Comparison of ENCODE assay signal across 16 cellular contexts in genomic region chr20:32431457-32431856, GRCh38.
DNase-seq lines count a peak whose midpoint lies in the region; ATAC-seq and TF ChIP-seq lines count a peak whose summit lies in the region.
"Had no signal": no experiment of that assay in that cellular context is flagged by ENCODE, and none has a peak within 500 bp of the region (broad histone marks: within the 10 kb centered on the region; RNA-seq: fewer than 3 reads in every experiment).

No MANE protein-coding gene starts in this region.

- H3K27ac Mint-ChIP-seq in activated CD8-positive, alpha-beta T cell treated with anti-CD3 and anti-CD28 coated beads, Interleukin-2, amount 10 ng/mL, durations not matched to agents 7 days and 5 days, result no peak overlapping the region
- H3K27ac Mint-ChIP-seq in activated CD8-positive, alpha-beta T cell treated with anti-CD3 and anti-CD28 coated beads for 36 hours, result no peak overlapping the region
- H3K27ac Mint-ChIP-seq in stimulated activated naive B cell treated with anti-CD40 and anti-IgM and Interleukin-4, amounts not matched to agents 10 μg/mL and 1 μg/mL and 100 μg/mL, for 72 hours, result peak overlapping the region; percentile 3
- H3K27ac Mint-ChIP-seq: CD4-positive, alpha-beta T cell; GM23338; HFFc6 had no signal

- peaks cover 61% of the 10 kb centered on the region for H3K36me3 ChIP-seq in cardiac muscle cell
- peaks cover 85% of the 10 kb centered on the region for H3K36me3 ChIP-seq in right atrium auricular region

- H3K27me3 Mint-ChIP-seq in activated CD8-positive, alpha-beta T cell treated with anti-CD3 and anti-CD28 coated beads, Interleukin-2, amount 10 ng/mL, durations not matched to agents 7 days and 5 days (ENCODE audit: low read depth), result no peaks in the 10 kb centered on the region
- no peaks in the 10 kb centered on the region for H3K27me3 Mint-ChIP-seq in activated CD8-positive, alpha-beta T cell treated with anti-CD3 and anti-CD28 coated beads for 36 hours
- H3K27me3 Mint-ChIP-seq in stimulated activated naive B cell treated with anti-CD40 and anti-IgM and Interleukin-4, amounts not matched to agents 10 μg/mL and 1 μg/mL and 100 μg/mL, for 72 hours, result no peaks in the 10 kb centered on the region
- H3K27me3 Mint-ChIP-seq: CD4-positive, alpha-beta T cell had no signal

- POLR2A ChIA-PET in activated CD8-positive, alpha-beta T cell treated with anti-CD3 and anti-CD28 coated beads, Interleukin-2, amount 10 ng/mL, durations not matched to agents 7 days and 5 days (lab: Charles Lee), result interaction anchor here (0.6 kb wide), 2 partner anchors 18 to 260 kb away, joined by 3 to 5 read pairs; no protein-coding TSS in a partner anchor
- POLR2A ChIA-PET in activated CD8-positive, alpha-beta T cell treated with anti-CD3 and anti-CD28 coated beads for 36 hours (lab: Charles Lee), result interaction anchor here (0.6 kb wide), 1 partner anchor 222 kb away, joined by 3 read pairs; no protein-coding TSS in a partner anchor

- peaks cover 23% of the 10 kb centered on the region for H3K4me1 ChIP-seq in cardiac muscle cell (ENCODE audit: low read depth)
- H3K4me1 ChIP-seq in right atrium auricular region, result peaks cover 0 to 31% of the 10 kb centered on the region in 2 donors
- H3K4me1 ChIP-seq: A549, Caco-2 had no signal

- no peak overlapping the region for H3K4me3 Mint-ChIP-seq in activated CD8-positive, alpha-beta T cell treated with anti-CD3 and anti-CD28 coated beads, Interleukin-2, amount 10 ng/mL, durations not matched to agents 7 days and 5 days
- H3K4me3 Mint-ChIP-seq in activated CD8-positive, alpha-beta T cell treated with anti-CD3 and anti-CD28 coated beads for 36 hours, result no peak overlapping the region
- no peak overlapping the region for H3K4me3 Mint-ChIP-seq in stimulated activated naive B cell treated with anti-CD40 and anti-IgM and Interleukin-4, amounts not matched to agents 10 μg/mL and 1 μg/mL and 100 μg/mL, for 72 hours
- H3K4me3 Mint-ChIP-seq: CD4-positive, alpha-beta T cell; GM23338; HFFc6 had no signal

- H3K27me3 ChIP-seq in cardiac muscle cell (no peaks in the 10 kb centered on the region), right atrium auricular region (no peaks in the 10 kb centered on the region)

- CTCF ChIA-PET in activated CD8-positive, alpha-beta T cell treated with anti-CD3 and anti-CD28 coated beads, Interleukin-2, amount 10 ng/mL, durations not matched to agents 7 days and 5 days (lab: Charles Lee), result no interaction called here
- CTCF ChIA-PET in activated CD8-positive, alpha-beta T cell treated with anti-CD3 and anti-CD28 coated beads for 36 hours (lab: Charles Lee), result interaction anchor here (1.3 kb wide), 1 partner anchor 13 kb away, joined by 3 read pairs; no protein-coding TSS in a partner anchor

- H3K27ac ChIP-seq in cardiac muscle cell (peak overlapping the region; percentile 89), right atrium auricular region (no peak overlapping the region)
- H3K27ac ChIP-seq: 22Rv1, A549, C4-2B had no signal

- H3K36me3 Mint-ChIP-seq in activated CD8-positive, alpha-beta T cell treated with anti-CD3 and anti-CD28 coated beads, Interleukin-2, amount 10 ng/mL, durations not matched to agents 7 days and 5 days (ENCODE audit: low read depth), result peaks cover 77% of the 10 kb centered on the region
- H3K36me3 Mint-ChIP-seq in activated CD8-positive, alpha-beta T cell treated with anti-CD3 and anti-CD28 coated beads for 36 hours (ENCODE audit: low read depth), result peaks cover 61% of the 10 kb centered on the region
- H3K36me3 Mint-ChIP-seq in stimulated activated naive B cell treated with anti-CD40 and anti-IgM and Interleukin-4, amounts not matched to agents 10 μg/mL and 1 μg/mL and 100 μg/mL, for 72 hours, result peaks cover 44 to 72% of the 10 kb centered on the region in 2 donors

- H3K9me3 ChIP-seq in cardiac muscle cell (ENCODE audit: low read depth) (no peaks in the 10 kb centered on the region), right atrium auricular region (no peaks in the 10 kb centered on the region)
- H3K9me3 ChIP-seq: A549, Caco-2 had no signal

- no peaks in the 10 kb centered on the region for H3K4me1 Mint-ChIP-seq in activated CD8-positive, alpha-beta T cell treated with anti-CD3 and anti-CD28 coated beads, Interleukin-2, amount 10 ng/mL, durations not matched to agents 7 days and 5 days (ENCODE audit: low read depth)
- H3K4me1 Mint-ChIP-seq in activated CD8-positive, alpha-beta T cell treated with anti-CD3 and anti-CD28 coated beads for 36 hours (ENCODE audit: low read depth), result no peaks in the 10 kb centered on the region
- peaks cover 0 to 3% of the 10 kb centered on the region in 2 donors for H3K4me1 Mint-ChIP-seq in stimulated activated naive B cell treated with anti-CD40 and anti-IgM and Interleukin-4, amounts not matched to agents 10 μg/mL and 1 μg/mL and 100 μg/mL, for 72 hours
- H3K4me1 Mint-ChIP-seq: GM23338 had no signal

- no peak for ATAC-seq in activated CD8-positive, alpha-beta T cell treated with anti-CD3 and anti-CD28 coated beads, Interleukin-2, amount 10 ng/mL, durations not matched to agents 7 days and 5 days
- ATAC-seq in activated CD8-positive, alpha-beta T cell treated with anti-CD3 and anti-CD28 coated beads for 36 hours, result no peak
- no peak for ATAC-seq in stimulated activated naive B cell treated with anti-CD40 and anti-IgM and Interleukin-4, amounts not matched to agents 10 μg/mL and 1 μg/mL and 100 μg/mL, for 72 hours (replicated peaks)
- ATAC-seq in omental fat pad (ENCODE audit: low FRiP score), result no peak
- ATAC-seq: A549, GM23338, HCT116 had no signal

- intact Hi-C loops in activated CD8-positive, alpha-beta T cell treated with anti-CD3 and anti-CD28 coated beads for 36 hours (cut with micrococcal nuclease), result no loop called here

- H3K4me3 ChIP-seq in cardiac muscle cell, result no peak overlapping the region
- no peak overlapping the region for H3K4me3 ChIP-seq in right atrium auricular region
- H3K4me3 ChIP-seq: A549, GM23338 had no signal

- no peaks in the 10 kb centered on the region for H3K9me3 Mint-ChIP-seq in activated CD8-positive, alpha-beta T cell treated with anti-CD3 and anti-CD28 coated beads, Interleukin-2, amount 10 ng/mL, durations not matched to agents 7 days and 5 days (ENCODE audit: insufficient read depth)
- no peaks in the 10 kb centered on the region for H3K9me3 Mint-ChIP-seq in activated CD8-positive, alpha-beta T cell treated with anti-CD3 and anti-CD28 coated beads for 36 hours
- no peaks in the 10 kb centered on the region for H3K9me3 Mint-ChIP-seq in stimulated activated naive B cell treated with anti-CD40 and anti-IgM and Interleukin-4, amounts not matched to agents 10 μg/mL and 1 μg/mL and 100 μg/mL, for 72 hours
- H3K9me3 Mint-ChIP-seq: CD4-positive, alpha-beta T cell; GM23338; HFFc6 had no signal

- TF ChIP-seq CTCF in activated CD8-positive, alpha-beta T cell treated with anti-CD3 and anti-CD28 coated beads for 36 hours (IDR thresholded peaks at IDR 0.05), result no peak
- no peak for TF ChIP-seq CTCF in cardiac muscle cell (IDR thresholded peaks at IDR 0.05; ENCODE audit: low read depth, low read length)
- no peak for TF ChIP-seq CTCF in right atrium auricular region (IDR thresholded peaks at IDR 0.05)
- no peak for TF ChIP-seq CTCF in omental fat pad (IDR thresholded peaks at IDR 0.05)

- DNase-seq in activated CD8-positive, alpha-beta T cell treated with anti-CD3 and anti-CD28 coated beads, Interleukin-2, amount 10 ng/mL, durations not matched to agents 7 days and 5 days, result peak; percentile 8
- no peak for DNase-seq in activated CD8-positive, alpha-beta T cell treated with anti-CD3 and anti-CD28 coated beads for 36 hours
- no peak for DNase-seq in cardiac muscle cell (ENCODE audit: low read depth in 1 of 2, low spot score in 1 of 2)
- no peak for DNase-seq in right atrium auricular region (ENCODE audit: low spot score)
- DNase-seq in HuH-7.5 (ENCODE audit: low spot score), result peak; percentile 4
- no peak for DNase-seq in stimulated activated naive B cell treated with anti-CD40 and anti-IgM and Interleukin-4, amounts not matched to agents 10 μg/mL and 1 μg/mL and 100 μg/mL, for 72 hours
- no peak for DNase-seq in omental fat pad (ENCODE audit: low spot score)
- DNase-seq: AML-193; Caco-2; CD4-positive, alpha-beta T cell; HFFc6 had no signal

Comparison
In these comparisons a context has a peak if more than half of its experiments do, and no peak if none do; other contexts are left out.
1. DNase-seq: peak in activated CD8-positive, alpha-beta T cell treated with anti-CD3 and anti-CD28 coated beads, Interleukin-2, amount 10 ng/mL, durations not matched to agents 7 days and 5 days (single experiment) and HuH-7.5 (single experiment); none in activated CD8-positive, alpha-beta T cell treated with anti-CD3 and anti-CD28 coated beads for 36 hours (single experiment), cardiac muscle cell (0 of 2), right atrium auricular region (single experiment), stimulated activated naive B cell treated with anti-CD40 and anti-IgM and Interleukin-4, amounts not matched to agents 10 μg/mL and 1 μg/mL and 100 μg/mL, for 72 hours (single experiment) and omental fat pad (single experiment).